Comparison of ENCODE assay signal across 2 cellular contexts in genomic region chr14:35806006-35806907, GRCh38.
A peak's percentile ranks its signal among the peaks of the same experiment; 100 is the strongest.
TF ChIP-seq lines count a peak whose summit lies in the region.

No MANE protein-coding gene starts in this region.

TF ChIP-seq in IMR-90, 13 proteins besides CTCF, POLR2A, EP300 and RAD21:
- TF ChIP-seq CHD1 (IDR thresholded peaks at IDR 0.05; ENCODE audit: low read depth, low read length) (no peak), MAFK (IDR thresholded peaks at IDR 0.05; ENCODE audit: low read depth, low read length) (peak; percentile 62)

TF ChIP-seq in WTC11, 78 proteins besides CTCF, POLR2A, EP300 and RAD21:
- TF ChIP-seq ZNF671 (CRISPR knock-in tag; IDR thresholded peaks at IDR 0.05) (no peak), TP53 (CRISPR knock-in tag; IDR thresholded peaks at IDR 0.05) (no peak), GTF2I (CRISPR knock-in tag; conservative IDR thresholded peaks at IDR 0.05) (no peak), ZNF121 (CRISPR knock-in tag; IDR thresholded peaks at IDR 0.05) (no peak), GRHL2 (CRISPR knock-in tag; IDR thresholded peaks at IDR 0.05; ENCODE audit: insufficient replicate concordance, severe bottlenecking) (no peak), IRF2 (CRISPR knock-in tag; IDR thresholded peaks at IDR 0.05; ENCODE audit: borderline replicate concordance, low read depth) (no peak), ZNF425 (CRISPR knock-in tag; conservative IDR thresholded peaks at IDR 0.05) (no peak), ZNF396 (CRISPR knock-in tag; IDR thresholded peaks at IDR 0.05; ENCODE audit: borderline replicate concordance) (no peak), MLX (CRISPR knock-in tag; IDR thresholded peaks at IDR 0.05) (no peak), RORB (CRISPR knock-in tag; IDR thresholded peaks at IDR 0.05) (no peak), TEAD1 (CRISPR knock-in tag; IDR thresholded peaks at IDR 0.05) (no peak), AR (CRISPR knock-in tag; IDR thresholded peaks at IDR 0.05) (no peak), ZNF532 (CRISPR knock-in tag; IDR thresholded peaks at IDR 0.05; ENCODE audit: borderline replicate concordance) (no peak), FOXK1 (CRISPR knock-in tag; IDR thresholded peaks at IDR 0.05) (no peak)
- TF ChIP-seq, protein P1, sequence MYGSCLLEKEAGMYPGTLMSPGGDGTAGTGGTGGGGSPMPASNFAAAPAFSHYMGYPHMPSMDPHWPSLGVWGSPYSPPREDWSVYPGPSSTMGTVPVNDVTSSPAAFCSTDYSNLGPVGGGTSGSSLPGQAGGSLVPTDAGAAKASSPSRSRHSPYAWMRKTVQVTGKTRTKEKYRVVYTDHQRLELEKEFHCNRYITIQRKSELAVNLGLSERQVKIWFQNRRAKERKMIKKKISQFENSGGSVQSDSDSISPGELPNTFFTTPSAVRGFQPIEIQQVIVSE (CRISPR knock-in tag; IDR thresholded peaks at IDR 0.05; ENCODE audit: borderline replicate concordance) = no peak
- TF ChIP-seq, protein P2, sequence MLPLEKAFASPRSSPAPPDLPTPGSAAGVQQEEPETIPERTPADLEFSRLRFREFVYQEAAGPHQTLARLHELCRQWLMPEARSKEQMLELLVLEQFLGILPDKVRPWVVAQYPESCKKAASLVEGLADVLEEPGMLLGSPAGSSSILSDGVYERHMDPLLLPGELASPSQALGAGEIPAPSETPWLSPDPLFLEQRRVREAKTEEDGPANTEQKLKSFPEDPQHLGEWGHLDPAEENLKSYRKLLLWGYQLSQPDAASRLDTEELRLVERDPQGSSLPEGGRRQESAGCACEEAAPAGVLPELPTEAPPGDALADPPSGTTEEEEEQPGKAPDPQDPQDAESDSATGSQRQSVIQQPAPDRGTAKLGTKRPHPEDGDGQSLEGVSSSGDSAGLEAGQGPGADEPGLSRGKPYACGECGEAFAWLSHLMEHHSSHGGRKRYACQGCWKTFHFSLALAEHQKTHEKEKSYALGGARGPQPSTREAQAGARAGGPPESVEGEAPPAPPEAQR (CRISPR knock-in tag; IDR thresholded peaks at IDR 0.05) = no peak
